8 cellular contexts compared by ENCODE assay signal in the genomic region with DNA sequence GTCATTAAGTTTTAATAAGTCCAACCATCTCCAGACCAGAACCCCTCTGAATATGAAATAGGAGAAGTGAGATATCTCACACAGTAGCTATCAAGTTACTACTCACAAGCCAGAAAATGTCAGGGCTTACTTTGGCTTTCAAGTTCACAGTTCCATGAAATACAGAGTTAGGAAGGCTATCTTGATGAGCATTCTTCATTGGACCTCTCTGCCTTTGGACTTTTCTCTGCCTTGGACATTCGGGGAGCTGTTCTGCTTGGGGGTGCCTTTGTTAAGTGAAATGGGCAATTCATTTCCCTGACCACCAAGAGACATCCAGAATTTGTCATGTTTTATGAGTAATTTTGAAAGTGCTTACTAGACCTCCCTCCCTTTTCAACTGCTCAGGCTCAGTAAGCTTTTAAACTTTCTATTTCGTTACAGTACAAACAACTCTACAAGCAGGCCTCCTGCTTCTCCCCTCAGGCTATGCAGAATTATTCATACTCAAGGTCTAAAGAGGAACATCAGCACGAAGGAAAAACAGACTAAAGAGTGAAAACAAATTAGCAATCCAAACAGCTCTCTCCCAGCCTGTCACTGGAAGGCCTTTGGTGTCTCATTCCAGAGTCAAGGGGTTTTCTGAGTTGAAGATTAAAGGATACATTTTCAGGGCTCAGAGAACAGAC.
DNase-seq lines count a peak whose midpoint lies in the region; ATAC-seq and TF ChIP-seq lines count a peak whose summit lies in the region.

No MANE protein-coding gene starts in this region.

- TF ChIP-seq POLR2A in stomach (IDR thresholded peaks at IDR 0.05) = no peak

- H3K36me3 ChIP-seq in stomach (no peaks in the 10 kb centered on the region), BE2C (no peaks in the 10 kb centered on the region)

- intact Hi-C loops in stomach (cut with DNase I; ENCODE audit: low total_unique reads) = no loop called here

- no peak for TF ChIP-seq CTCF in coronary artery (IDR thresholded peaks at IDR 0.05)
- no peak for TF ChIP-seq CTCF in stomach (IDR thresholded peaks at IDR 0.05)
- TF ChIP-seq CTCF in BE2C (IDR thresholded peaks at IDR 0.05; ENCODE audit: low read depth, low read length) = no peak

- ATAC-seq in GM21360 (IDR thresholded peaks at IDR 0.05; ENCODE audit: unreplicated experiment) = peak; percentile 81
- ATAC-seq in HG03457 (IDR thresholded peaks at IDR 0.05; ENCODE audit: unreplicated experiment) = peak; percentile 64

- 37 to 54% (median 49%) methylated on average over 3 of the region's 3 CpGs for WGBS in stomach, 5 donors

- H3K4me3 ChIP-seq in coronary artery = peak overlapping the region; percentile 2
- H3K4me3 ChIP-seq in stomach = no peak overlapping the region
- H3K4me3 ChIP-seq in BE2C (ENCODE audit: low read depth, low read length) = no peak overlapping the region

- H3K27ac ChIP-seq in coronary artery (peak overlapping the region; percentile 33 to 36), stomach (peak overlapping the region in 3 of 5 donors; percentile 22 to 57 (median 29))

- DNase-seq in EL (peak; percentile 85), coronary artery (ENCODE audit: low spot score) (no peak), stomach (no peak), inferior parietal cortex (ENCODE audit: extremely low spot score) (no peak), BE2C (no peak)
- no peak for DNase-seq in activated CD4-positive, alpha-beta T cell treated with anti-CD3 and anti-CD28 coated beads, Interleukin-2, amount 50 U/mL, for 4 hours

- TF ChIP-seq EP300 in stomach (IDR thresholded peaks at IDR 0.05) = no peak

- H3K4me1 ChIP-seq in stomach (peaks cover 0 to 14% (median 6%) of the 10 kb centered on the region in 4 donors), BE2C (peaks cover 7% of the 10 kb centered on the region; the same call in 1 of the 2 replicates)

- no peaks in the 10 kb centered on the region for H3K27me3 ChIP-seq in stomach
- no peaks in the 10 kb centered on the region for H3K27me3 ChIP-seq in BE2C

- no peaks in the 10 kb centered on the region for H3K9me3 ChIP-seq in stomach
- no peaks in the 10 kb centered on the region for H3K9me3 ChIP-seq in BE2C
